9 cellular contexts compared by ENCODE assay signal in genomic region chr10:132570771-132571564, GRCh38. TPM values are rescaled to one million over a fixed set of nuclear protein-coding genes. Genes with fewer than 3 reads are reported as not detected.
A peak's percentile ranks its signal among the peaks of the same experiment; 100 is the strongest.
DNase-seq lines count a peak whose midpoint lies in the region; ATAC-seq and TF ChIP-seq lines count a peak whose summit lies in the region.
"Had no signal": no experiment of that assay in that cellular context is flagged by ENCODE, and none has a peak within 500 bp of the region (broad histone marks: within the 10 kb centered on the region; RNA-seq: fewer than 3 reads in every experiment).

No MANE protein-coding gene starts in this region.

- H3K27ac ChIP-seq in CD4-positive, alpha-beta T cell (ENCODE audit: low read depth, low read length), result no peak overlapping the region

- no peaks in the 10 kb centered on the region for H3K27me3 ChIP-seq in CD4-positive, alpha-beta T cell (ENCODE audit: control insufficient read depth, insufficient read depth, low read length)
- H3K27me3 ChIP-seq: tibial artery had no signal

- H3K4me1 Mint-ChIP-seq in CD4-positive, alpha-beta T cell (ENCODE audit: low read depth), result peaks cover 15% of the 10 kb centered on the region
- peaks cover 4 to 15% (median 10%) of the 10 kb centered on the region in 3 donors for H3K4me1 Mint-ChIP-seq in naive B cell

- peak overlapping the region; percentile 27 for H3K4me3 Mint-ChIP-seq in CD4-positive, alpha-beta T cell
- peak overlapping the region in 2 of 8 donors; percentile 41 to 78 for H3K4me3 Mint-ChIP-seq in naive B cell

- peak; percentile 20 for ATAC-seq in CD4-positive, alpha-beta T cell (ENCODE audit: poor library complexity)
- peak; percentile 35 for ATAC-seq in GM19372 (IDR thresholded peaks at IDR 0.05; ENCODE audit: low read depth, unreplicated experiment)
- ATAC-seq in HG03139 (IDR thresholded peaks at IDR 0.05; ENCODE audit: unreplicated experiment), result peak; percentile 32
- peak; percentile 70 to 71 for ATAC-seq in naive B cell (ENCODE audit: low read depth in 2 of 2)

- H3K36me3 Mint-ChIP-seq in CD4-positive, alpha-beta T cell (ENCODE audit: low read depth), result no peaks in the 10 kb centered on the region
- no peaks in the 10 kb centered on the region for H3K36me3 Mint-ChIP-seq in naive B cell

- H3K27ac Mint-ChIP-seq in CD4-positive, alpha-beta T cell, result no peak overlapping the region
- H3K27ac Mint-ChIP-seq in naive B cell, result peak overlapping the region in 3 of 6 donors; percentile 82 to 93 (median 85)

- H3K27me3 Mint-ChIP-seq in CD4-positive, alpha-beta T cell, result no peaks in the 10 kb centered on the region
- H3K27me3 Mint-ChIP-seq in naive B cell, result no peaks in the 10 kb centered on the region

- intact Hi-C loops in CD4-positive, alpha-beta T cell (cut with DNase I, micrococcal nuclease), result no loop called here

- POLR2A ChIA-PET in CD4-positive, alpha-beta T cell (lab: Charles Lee), result interaction anchor here (1.0 kb wide), 1 partner anchor 33 kb away, joined by 3 read pairs; the partner anchor contains the start of gene INPP5A

- no peaks in the 10 kb centered on the region for H3K9me3 Mint-ChIP-seq in CD4-positive, alpha-beta T cell
- H3K9me3 Mint-ChIP-seq in naive B cell, result no peaks in the 10 kb centered on the region

- TF ChIP-seq CTCF in CD4-positive, alpha-beta T cell (IDR thresholded peaks at IDR 0.05), result no peak

- no peaks in the 10 kb centered on the region for H3K9me3 ChIP-seq in CD4-positive, alpha-beta T cell (ENCODE audit: control insufficient read depth, low read length)
- H3K9me3 ChIP-seq: tibial artery had no signal

- no peak for DNase-seq in CD4-positive, alpha-beta T cell
- DNase-seq in RPMI8226, result peak; percentile 84
- DNase-seq in naive B cell, result peak; percentile 82
- no peak for DNase-seq in activated CD8-positive, alpha-beta memory T cell treated with anti-CD3 and anti-CD28 coated beads, Interleukin-2, amount 50 U/mL, for 48 hours
- DNase-seq in AG08396 (ENCODE audit: low spot score), result no peak
- no peak for DNase-seq in kidney glomerular epithelial cell (lab: John Stamatoyannopoulos, UW)

- CTCF ChIA-PET in CD4-positive, alpha-beta T cell (lab: Charles Lee), result no interaction called here

RNA-seq across cellular contexts. Expression of gene INPP5A, which starts 33.4 kb away (rescaled TPM):
- total RNA-seq in CD4-positive, alpha-beta T cell, result 10 to 100 TPM; 22.0 to 24.8 TPM
- polyA plus RNA-seq in naive B cell (ENCODE audit: low read depth in 6 of 6), result 1 to 10 TPM; 1.3 to 6.7 (median 2.1) TPM

Comparison
In these comparisons a context has a peak if more than half of its experiments do, and no peak if none do; other contexts are left out.
1. ATAC-seq: peak in every context shown above with its lines; median percentile 70 in naive B cell; 35 in GM19372; 32 in HG03139; 20 in CD4-positive, alpha-beta T cell.
2. DNase-seq: peak in RPMI8226 (single experiment) and naive B cell (single experiment); none in CD4-positive, alpha-beta T cell (0 of 10), activated CD8-positive, alpha-beta memory T cell treated with anti-CD3 and anti-CD28 coated beads, Interleukin-2, amount 50 U/mL, for 48 hours (single experiment), AG08396 (single experiment) and kidney glomerular epithelial cell (single experiment).